Comparison of ENCODE assay signal across 8 cellular contexts in the genomic region with DNA sequence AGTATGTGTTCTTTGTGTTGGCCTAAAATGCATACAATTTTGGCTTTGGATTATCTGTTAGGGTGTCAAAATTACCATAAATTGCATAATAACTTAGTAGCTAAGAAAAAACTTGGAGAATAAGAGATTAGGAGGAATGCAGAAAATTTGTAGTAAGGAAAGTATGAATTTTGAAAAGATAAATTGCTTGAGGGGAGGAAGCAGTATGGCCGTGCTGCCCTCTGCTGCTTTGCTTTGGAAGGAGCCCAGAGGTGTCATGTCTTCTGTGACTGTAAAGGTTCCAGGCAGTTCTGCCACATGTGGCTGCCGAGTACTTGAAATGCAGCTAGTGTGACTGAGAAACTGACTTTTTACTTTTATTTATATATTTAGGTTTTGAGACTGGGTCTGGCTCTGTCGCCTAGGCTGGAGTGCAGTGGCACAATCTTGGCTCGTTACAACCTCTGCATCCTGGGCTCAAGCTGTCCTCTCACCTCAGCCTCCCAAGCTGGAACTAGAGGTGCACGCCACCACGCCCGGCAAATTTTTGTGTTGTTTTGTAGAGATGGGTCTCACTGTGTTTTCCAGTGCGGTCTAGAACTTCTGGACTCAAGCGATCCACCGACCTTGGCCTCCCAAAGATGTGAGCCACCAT. TPM values are rescaled to one million over a fixed set of nuclear protein-coding genes. Genes with fewer than 3 reads are reported as not detected.
DNase-seq lines count a peak whose midpoint lies in the region; ATAC-seq lines count a peak whose summit lies in the region.

No MANE protein-coding gene starts in this region.

- H3K9me3 ChIP-seq in HUES64 (ENCODE audit: insufficient read depth, low read depth, low read length): no peaks in the 10 kb centered on the region

- POLR2A ChIA-PET in T-cell (lab: Charles Lee): interaction anchor here (0.7 to 1.4 kb wide), 2 partner anchors 72 to 304 kb away, joined by 5 to 7 read pairs; no protein-coding TSS in a partner anchor

- H3K27me3 Mint-ChIP-seq in T-cell: no peaks in the 10 kb centered on the region

- peak overlapping the region; percentile 92 for H3K4me3 ChIP-seq in HUES64 (ENCODE audit: low read length)

- WGBS in HUES64: 80% methylated on average over 10 of the region's 10 CpGs

- peaks cover 15% of the 10 kb centered on the region for H3K36me3 Mint-ChIP-seq in T-cell

- H3K27ac Mint-ChIP-seq in T-cell: peak overlapping the region; percentile 98 to 99

- H3K9ac ChIP-seq in HUES64 (ENCODE audit: low read depth, low read length): no peak overlapping the region

- peak overlapping the region; percentile 92 to 98 (median 97) for H3K4me3 Mint-ChIP-seq in T-cell

- peaks cover 11% of the 10 kb centered on the region; the same call in 1 of the 2 replicates for H3K4me1 ChIP-seq in HUES64 (ENCODE audit: insufficient read depth, low read length)

- H3K36me3 ChIP-seq in HUES64 (ENCODE audit: insufficient read depth, low read length): peaks cover 52% of the 10 kb centered on the region

- H3K4me1 Mint-ChIP-seq in T-cell: peaks cover 36 to 48% (median 47%) of the 10 kb centered on the region in 3 donors

- peak; percentile 11 for DNase-seq in DMS53 treated with DMSO at 0.1 percent for 48 hours (lab: John Stamatoyannopoulos, UW; ENCODE audit: unreplicated experiment)
- peak; percentile 42 to 79 (median 65) for DNase-seq in T-cell
- peak; percentile 56 for DNase-seq in amniotic epithelial cell (ENCODE audit: low read depth)
- DNase-seq in hypothalamus (lab: John Stamatoyannopoulos, UW): peak in 27 of 51 donors; percentile 6 to 62 (median 21)
- DNase-seq in stimulated activated CD4-positive, alpha-beta T cell treated with anti-CD3 and anti-CD28 coated beads, Interleukin-12 subunit alpha, Interleukin-12 subunit beta, amount 100 ng/mL, for 4 hours: peak; percentile 60

- H3K27me3 ChIP-seq in HUES64 (ENCODE audit: insufficient read depth, low read length): no peaks in the 10 kb centered on the region

- CTCF ChIA-PET in T-cell (lab: Charles Lee): interaction anchor here (0.5 to 4.4 kb wide), 22 partner anchors 23 to 852 kb away, joined by 3 to 29 read pairs (median 4); a partner anchor contains a TSS

- H3K27ac ChIP-seq in HUES64 (ENCODE audit: low read depth, low read length): no peak overlapping the region

- no peaks in the 10 kb centered on the region for H3K9me3 Mint-ChIP-seq in T-cell

- ATAC-seq in T-cell (replicated peaks in 1 of 4) (peak; percentile 25 to 44 (median 32)), GM21367 (IDR thresholded peaks at IDR 0.05; ENCODE audit: unreplicated experiment) (no peak), GM21576 (IDR thresholded peaks at IDR 0.05; ENCODE audit: unreplicated experiment) (no peak)

RNA-seq across cellular contexts. Expression of a gene that starts 1.8 kb away (rescaled TPM):
- polyA plus RNA-seq in HUES64 (2013, experiment 1 of 2): 175 TPM
- polyA plus RNA-seq in HUES64 (2013, experiment 2 of 2): 166 TPM
- total RNA-seq in T-cell: 10 to 100 TPM; 64.0 to 84.3 (median 75.1) TPM

RNA-seq across cellular contexts. Expression of a gene that starts 22.3 kb away (rescaled TPM):
- polyA plus RNA-seq in HUES64 (2013, experiment 1 of 2): 35.1 TPM
- polyA plus RNA-seq in HUES64 (2013, experiment 2 of 2): 45.9 TPM
- total RNA-seq in T-cell: 100 to 1,000 TPM in 3 of 5 donors, 10 to 100 TPM in 2; 89.4 to 116 (median 101) TPM

Comparison
In these comparisons a context has a peak if more than half of its experiments do, and no peak if none do; other contexts are left out.
1. DNase-seq: peak in every context shown above with its lines; median percentile 65 in T-cell; 60 in stimulated activated CD4-positive, alpha-beta T cell treated with anti-CD3 and anti-CD28 coated beads, Interleukin-12 subunit alpha, Interleukin-12 subunit beta, amount 100 ng/mL, for 4 hours; 56 in amniotic epithelial cell; 21 in hypothalamus; 11 in DMS53 treated with DMSO at 0.1 percent for 48 hours.
2. ATAC-seq: peak in T-cell (4 of 4); none in GM21367 (single experiment) and GM21576 (single experiment).